Comparison of ENCODE assay signal across 1 cellular context in the genomic region with DNA sequence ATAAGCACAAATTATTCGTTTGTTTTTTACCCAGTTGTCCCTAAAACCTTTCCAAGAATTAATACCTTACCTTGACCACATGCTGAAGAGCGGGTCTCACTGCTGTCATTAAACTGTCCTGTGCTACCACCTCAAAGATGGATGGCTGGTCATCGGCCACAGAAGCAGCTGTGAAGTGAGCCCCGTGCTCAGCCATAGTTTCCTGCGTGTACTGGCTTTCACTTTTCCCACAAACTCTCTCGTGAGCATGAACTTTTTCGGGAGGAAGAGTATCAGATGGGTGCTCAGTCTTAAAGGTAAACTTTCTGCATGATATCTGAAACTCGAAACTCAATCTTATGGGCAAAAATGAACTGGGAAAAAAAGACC.
TF ChIP-seq lines count a peak whose summit lies in the region.

No MANE protein-coding gene starts in this region.

TF ChIP-seq in K562, 482 proteins besides CTCF, POLR2A, EP300 and RAD21 (continued from another document and continues in another):
- TF ChIP-seq, protein P1, sequence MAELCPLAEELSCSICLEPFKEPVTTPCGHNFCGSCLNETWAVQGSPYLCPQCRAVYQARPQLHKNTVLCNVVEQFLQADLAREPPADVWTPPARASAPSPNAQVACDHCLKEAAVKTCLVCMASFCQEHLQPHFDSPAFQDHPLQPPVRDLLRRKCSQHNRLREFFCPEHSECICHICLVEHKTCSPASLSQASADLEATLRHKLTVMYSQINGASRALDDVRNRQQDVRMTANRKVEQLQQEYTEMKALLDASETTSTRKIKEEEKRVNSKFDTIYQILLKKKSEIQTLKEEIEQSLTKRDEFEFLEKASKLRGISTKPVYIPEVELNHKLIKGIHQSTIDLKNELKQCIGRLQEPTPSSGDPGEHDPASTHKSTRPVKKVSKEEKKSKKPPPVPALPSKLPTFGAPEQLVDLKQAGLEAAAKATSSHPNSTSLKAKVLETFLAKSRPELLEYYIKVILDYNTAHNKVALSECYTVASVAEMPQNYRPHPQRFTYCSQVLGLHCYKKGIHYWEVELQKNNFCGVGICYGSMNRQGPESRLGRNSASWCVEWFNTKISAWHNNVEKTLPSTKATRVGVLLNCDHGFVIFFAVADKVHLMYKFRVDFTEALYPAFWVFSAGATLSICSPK (IDR thresholded peaks at IDR 0.05; ENCODE audit: borderline replicate concordance): no peak
- no peak for TF ChIP-seq CEBPB (tag; IDR thresholded peaks at IDR 0.05)
- no peak for TF ChIP-seq ETV5 (CRISPR knock-in tag; IDR thresholded peaks at IDR 0.05; ENCODE audit: low read depth)
- TF ChIP-seq ZC3H8 (IDR thresholded peaks at IDR 0.05): no peak
- no peak for TF ChIP-seq POLR2H (tag; IDR thresholded peaks at IDR 0.05; ENCODE audit: low read depth)
- TF ChIP-seq L3MBTL2 (IDR thresholded peaks at IDR 0.05): no peak
- TF ChIP-seq, protein P2, sequence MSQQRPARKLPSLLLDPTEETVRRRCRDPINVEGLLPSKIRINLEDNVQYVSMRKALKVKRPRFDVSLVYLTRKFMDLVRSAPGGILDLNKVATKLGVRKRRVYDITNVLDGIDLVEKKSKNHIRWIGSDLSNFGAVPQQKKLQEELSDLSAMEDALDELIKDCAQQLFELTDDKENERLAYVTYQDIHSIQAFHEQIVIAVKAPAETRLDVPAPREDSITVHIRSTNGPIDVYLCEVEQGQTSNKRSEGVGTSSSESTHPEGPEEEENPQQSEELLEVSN (IDR thresholded peaks at IDR 0.05; ENCODE audit: borderline replicate concordance in 1 of 2, extremely low read depth in 1 of 2, insufficient read depth in 1 of 2, insufficient read length in 1 of 2, low read depth in 1 of 2, low read length in 1 of 2, poor library complexity in 1 of 2, severe bottlenecking in 1 of 2): peak in 1 of 2 experiments; percentile 41
- TF ChIP-seq MXI1 (IDR thresholded peaks at IDR 0.05; ENCODE audit: low read depth, low read length): no peak
- TF ChIP-seq, protein P3, sequence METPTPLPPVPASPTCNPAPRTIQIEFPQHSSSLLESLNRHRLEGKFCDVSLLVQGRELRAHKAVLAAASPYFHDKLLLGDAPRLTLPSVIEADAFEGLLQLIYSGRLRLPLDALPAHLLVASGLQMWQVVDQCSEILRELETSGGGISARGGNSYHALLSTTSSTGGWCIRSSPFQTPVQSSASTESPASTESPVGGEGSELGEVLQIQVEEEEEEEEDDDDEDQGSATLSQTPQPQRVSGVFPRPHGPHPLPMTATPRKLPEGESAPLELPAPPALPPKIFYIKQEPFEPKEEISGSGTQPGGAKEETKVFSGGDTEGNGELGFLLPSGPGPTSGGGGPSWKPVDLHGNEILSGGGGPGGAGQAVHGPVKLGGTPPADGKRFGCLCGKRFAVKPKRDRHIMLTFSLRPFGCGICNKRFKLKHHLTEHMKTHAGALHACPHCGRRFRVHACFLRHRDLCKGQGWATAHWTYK (CRISPR knock-in tag; IDR thresholded peaks at IDR 0.05): no peak
- TF ChIP-seq, protein P4, sequence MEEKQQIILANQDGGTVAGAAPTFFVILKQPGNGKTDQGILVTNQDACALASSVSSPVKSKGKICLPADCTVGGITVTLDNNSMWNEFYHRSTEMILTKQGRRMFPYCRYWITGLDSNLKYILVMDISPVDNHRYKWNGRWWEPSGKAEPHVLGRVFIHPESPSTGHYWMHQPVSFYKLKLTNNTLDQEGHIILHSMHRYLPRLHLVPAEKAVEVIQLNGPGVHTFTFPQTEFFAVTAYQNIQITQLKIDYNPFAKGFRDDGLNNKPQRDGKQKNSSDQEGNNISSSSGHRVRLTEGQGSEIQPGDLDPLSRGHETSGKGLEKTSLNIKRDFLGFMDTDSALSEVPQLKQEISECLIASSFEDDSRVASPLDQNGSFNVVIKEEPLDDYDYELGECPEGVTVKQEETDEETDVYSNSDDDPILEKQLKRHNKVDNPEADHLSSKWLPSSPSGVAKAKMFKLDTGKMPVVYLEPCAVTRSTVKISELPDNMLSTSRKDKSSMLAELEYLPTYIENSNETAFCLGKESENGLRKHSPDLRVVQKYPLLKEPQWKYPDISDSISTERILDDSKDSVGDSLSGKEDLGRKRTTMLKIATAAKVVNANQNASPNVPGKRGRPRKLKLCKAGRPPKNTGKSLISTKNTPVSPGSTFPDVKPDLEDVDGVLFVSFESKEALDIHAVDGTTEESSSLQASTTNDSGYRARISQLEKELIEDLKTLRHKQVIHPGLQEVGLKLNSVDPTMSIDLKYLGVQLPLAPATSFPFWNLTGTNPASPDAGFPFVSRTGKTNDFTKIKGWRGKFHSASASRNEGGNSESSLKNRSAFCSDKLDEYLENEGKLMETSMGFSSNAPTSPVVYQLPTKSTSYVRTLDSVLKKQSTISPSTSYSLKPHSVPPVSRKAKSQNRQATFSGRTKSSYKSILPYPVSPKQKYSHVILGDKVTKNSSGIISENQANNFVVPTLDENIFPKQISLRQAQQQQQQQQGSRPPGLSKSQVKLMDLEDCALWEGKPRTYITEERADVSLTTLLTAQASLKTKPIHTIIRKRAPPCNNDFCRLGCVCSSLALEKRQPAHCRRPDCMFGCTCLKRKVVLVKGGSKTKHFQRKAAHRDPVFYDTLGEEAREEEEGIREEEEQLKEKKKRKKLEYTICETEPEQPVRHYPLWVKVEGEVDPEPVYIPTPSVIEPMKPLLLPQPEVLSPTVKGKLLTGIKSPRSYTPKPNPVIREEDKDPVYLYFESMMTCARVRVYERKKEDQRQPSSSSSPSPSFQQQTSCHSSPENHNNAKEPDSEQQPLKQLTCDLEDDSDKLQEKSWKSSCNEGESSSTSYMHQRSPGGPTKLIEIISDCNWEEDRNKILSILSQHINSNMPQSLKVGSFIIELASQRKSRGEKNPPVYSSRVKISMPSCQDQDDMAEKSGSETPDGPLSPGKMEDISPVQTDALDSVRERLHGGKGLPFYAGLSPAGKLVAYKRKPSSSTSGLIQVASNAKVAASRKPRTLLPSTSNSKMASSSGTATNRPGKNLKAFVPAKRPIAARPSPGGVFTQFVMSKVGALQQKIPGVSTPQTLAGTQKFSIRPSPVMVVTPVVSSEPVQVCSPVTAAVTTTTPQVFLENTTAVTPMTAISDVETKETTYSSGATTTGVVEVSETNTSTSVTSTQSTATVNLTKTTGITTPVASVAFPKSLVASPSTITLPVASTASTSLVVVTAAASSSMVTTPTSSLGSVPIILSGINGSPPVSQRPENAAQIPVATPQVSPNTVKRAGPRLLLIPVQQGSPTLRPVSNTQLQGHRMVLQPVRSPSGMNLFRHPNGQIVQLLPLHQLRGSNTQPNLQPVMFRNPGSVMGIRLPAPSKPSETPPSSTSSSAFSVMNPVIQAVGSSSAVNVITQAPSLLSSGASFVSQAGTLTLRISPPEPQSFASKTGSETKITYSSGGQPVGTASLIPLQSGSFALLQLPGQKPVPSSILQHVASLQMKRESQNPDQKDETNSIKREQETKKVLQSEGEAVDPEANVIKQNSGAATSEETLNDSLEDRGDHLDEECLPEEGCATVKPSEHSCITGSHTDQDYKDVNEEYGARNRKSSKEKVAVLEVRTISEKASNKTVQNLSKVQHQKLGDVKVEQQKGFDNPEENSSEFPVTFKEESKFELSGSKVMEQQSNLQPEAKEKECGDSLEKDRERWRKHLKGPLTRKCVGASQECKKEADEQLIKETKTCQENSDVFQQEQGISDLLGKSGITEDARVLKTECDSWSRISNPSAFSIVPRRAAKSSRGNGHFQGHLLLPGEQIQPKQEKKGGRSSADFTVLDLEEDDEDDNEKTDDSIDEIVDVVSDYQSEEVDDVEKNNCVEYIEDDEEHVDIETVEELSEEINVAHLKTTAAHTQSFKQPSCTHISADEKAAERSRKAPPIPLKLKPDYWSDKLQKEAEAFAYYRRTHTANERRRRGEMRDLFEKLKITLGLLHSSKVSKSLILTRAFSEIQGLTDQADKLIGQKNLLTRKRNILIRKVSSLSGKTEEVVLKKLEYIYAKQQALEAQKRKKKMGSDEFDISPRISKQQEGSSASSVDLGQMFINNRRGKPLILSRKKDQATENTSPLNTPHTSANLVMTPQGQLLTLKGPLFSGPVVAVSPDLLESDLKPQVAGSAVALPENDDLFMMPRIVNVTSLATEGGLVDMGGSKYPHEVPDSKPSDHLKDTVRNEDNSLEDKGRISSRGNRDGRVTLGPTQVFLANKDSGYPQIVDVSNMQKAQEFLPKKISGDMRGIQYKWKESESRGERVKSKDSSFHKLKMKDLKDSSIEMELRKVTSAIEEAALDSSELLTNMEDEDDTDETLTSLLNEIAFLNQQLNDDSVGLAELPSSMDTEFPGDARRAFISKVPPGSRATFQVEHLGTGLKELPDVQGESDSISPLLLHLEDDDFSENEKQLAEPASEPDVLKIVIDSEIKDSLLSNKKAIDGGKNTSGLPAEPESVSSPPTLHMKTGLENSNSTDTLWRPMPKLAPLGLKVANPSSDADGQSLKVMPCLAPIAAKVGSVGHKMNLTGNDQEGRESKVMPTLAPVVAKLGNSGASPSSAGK (IDR thresholded peaks at IDR 0.05): peak; percentile 56
- TF ChIP-seq, protein P5, sequence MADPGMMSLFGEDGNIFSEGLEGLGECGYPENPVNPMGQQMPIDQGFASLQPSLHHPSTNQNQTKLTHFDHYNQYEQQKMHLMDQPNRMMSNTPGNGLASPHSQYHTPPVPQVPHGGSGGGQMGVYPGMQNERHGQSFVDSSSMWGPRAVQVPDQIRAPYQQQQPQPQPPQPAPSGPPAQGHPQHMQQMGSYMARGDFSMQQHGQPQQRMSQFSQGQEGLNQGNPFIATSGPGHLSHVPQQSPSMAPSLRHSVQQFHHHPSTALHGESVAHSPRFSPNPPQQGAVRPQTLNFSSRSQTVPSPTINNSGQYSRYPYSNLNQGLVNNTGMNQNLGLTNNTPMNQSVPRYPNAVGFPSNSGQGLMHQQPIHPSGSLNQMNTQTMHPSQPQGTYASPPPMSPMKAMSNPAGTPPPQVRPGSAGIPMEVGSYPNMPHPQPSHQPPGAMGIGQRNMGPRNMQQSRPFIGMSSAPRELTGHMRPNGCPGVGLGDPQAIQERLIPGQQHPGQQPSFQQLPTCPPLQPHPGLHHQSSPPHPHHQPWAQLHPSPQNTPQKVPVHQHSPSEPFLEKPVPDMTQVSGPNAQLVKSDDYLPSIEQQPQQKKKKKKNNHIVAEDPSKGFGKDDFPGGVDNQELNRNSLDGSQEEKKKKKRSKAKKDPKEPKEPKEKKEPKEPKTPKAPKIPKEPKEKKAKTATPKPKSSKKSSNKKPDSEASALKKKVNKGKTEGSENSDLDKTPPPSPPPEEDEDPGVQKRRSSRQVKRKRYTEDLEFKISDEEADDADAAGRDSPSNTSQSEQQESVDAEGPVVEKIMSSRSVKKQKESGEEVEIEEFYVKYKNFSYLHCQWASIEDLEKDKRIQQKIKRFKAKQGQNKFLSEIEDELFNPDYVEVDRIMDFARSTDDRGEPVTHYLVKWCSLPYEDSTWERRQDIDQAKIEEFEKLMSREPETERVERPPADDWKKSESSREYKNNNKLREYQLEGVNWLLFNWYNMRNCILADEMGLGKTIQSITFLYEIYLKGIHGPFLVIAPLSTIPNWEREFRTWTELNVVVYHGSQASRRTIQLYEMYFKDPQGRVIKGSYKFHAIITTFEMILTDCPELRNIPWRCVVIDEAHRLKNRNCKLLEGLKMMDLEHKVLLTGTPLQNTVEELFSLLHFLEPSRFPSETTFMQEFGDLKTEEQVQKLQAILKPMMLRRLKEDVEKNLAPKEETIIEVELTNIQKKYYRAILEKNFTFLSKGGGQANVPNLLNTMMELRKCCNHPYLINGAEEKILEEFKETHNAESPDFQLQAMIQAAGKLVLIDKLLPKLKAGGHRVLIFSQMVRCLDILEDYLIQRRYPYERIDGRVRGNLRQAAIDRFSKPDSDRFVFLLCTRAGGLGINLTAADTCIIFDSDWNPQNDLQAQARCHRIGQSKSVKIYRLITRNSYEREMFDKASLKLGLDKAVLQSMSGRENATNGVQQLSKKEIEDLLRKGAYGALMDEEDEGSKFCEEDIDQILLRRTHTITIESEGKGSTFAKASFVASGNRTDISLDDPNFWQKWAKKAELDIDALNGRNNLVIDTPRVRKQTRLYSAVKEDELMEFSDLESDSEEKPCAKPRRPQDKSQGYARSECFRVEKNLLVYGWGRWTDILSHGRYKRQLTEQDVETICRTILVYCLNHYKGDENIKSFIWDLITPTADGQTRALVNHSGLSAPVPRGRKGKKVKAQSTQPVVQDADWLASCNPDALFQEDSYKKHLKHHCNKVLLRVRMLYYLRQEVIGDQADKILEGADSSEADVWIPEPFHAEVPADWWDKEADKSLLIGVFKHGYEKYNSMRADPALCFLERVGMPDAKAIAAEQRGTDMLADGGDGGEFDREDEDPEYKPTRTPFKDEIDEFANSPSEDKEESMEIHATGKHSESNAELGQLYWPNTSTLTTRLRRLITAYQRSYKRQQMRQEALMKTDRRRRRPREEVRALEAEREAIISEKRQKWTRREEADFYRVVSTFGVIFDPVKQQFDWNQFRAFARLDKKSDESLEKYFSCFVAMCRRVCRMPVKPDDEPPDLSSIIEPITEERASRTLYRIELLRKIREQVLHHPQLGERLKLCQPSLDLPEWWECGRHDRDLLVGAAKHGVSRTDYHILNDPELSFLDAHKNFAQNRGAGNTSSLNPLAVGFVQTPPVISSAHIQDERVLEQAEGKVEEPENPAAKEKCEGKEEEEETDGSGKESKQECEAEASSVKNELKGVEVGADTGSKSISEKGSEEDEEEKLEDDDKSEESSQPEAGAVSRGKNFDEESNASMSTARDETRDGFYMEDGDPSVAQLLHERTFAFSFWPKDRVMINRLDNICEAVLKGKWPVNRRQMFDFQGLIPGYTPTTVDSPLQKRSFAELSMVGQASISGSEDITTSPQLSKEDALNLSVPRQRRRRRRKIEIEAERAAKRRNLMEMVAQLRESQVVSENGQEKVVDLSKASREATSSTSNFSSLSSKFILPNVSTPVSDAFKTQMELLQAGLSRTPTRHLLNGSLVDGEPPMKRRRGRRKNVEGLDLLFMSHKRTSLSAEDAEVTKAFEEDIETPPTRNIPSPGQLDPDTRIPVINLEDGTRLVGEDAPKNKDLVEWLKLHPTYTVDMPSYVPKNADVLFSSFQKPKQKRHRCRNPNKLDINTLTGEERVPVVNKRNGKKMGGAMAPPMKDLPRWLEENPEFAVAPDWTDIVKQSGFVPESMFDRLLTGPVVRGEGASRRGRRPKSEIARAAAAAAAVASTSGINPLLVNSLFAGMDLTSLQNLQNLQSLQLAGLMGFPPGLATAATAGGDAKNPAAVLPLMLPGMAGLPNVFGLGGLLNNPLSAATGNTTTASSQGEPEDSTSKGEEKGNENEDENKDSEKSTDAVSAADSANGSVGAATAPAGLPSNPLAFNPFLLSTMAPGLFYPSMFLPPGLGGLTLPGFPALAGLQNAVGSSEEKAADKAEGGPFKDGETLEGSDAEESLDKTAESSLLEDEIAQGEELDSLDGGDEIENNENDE (IDR thresholded peaks at IDR 0.05; ENCODE audit: low read depth, low read length): no peak
- TF ChIP-seq TARDBP (IDR thresholded peaks at IDR 0.05): no peak
- TF ChIP-seq RAD51 (IDR thresholded peaks at IDR 0.05; ENCODE audit: borderline replicate concordance, low read depth): 0 out of 2 replicates have a peak, but pooled peaks have one; percentile 6
- TF ChIP-seq HDAC1 (IDR thresholded peaks at IDR 0.05): no peak
- TF ChIP-seq RFX1 (IDR thresholded peaks at IDR 0.05): no peak
- TF ChIP-seq ZHX1 (conservative IDR thresholded peaks at IDR 0.05; ENCODE audit: low read length): no peak
